1 cellular context compared by ENCODE assay signal in genomic region chr4:131531087-131531486, GRCh38.
TF ChIP-seq lines count a peak whose summit lies in the region.

No MANE protein-coding gene starts in this region.

TF ChIP-seq in GM23338, 12 proteins besides CTCF, POLR2A, EP300 and RAD21 (continued from another document):
- TF ChIP-seq ZNF462 (CRISPR knock-in tag; IDR thresholded peaks at IDR 0.05) (no peak), STAT1 (IDR thresholded peaks at IDR 0.05; ENCODE audit: unreplicated experiment) (no peak), JUNB (IDR thresholded peaks at IDR 0.05; ENCODE audit: unreplicated experiment) (no peak), ZNF114 (CRISPR knock-in tag; IDR thresholded peaks at IDR 0.05) (no peak), EZH2phosphoT487 (IDR thresholded peaks at IDR 0.05; ENCODE audit: unreplicated experiment) (no peak), REST (IDR thresholded peaks at IDR 0.05; ENCODE audit: unreplicated experiment) (no peak), ETS1 (IDR thresholded peaks at IDR 0.05) (no peak), CREB1 (CRISPR knock-in tag; IDR thresholded peaks at IDR 0.05; ENCODE audit: low read depth) (no peak)
TF ChIP-seq in GM23338: peak in this region for 0.
